20 cellular contexts compared by ENCODE assay signal in the genomic region with DNA sequence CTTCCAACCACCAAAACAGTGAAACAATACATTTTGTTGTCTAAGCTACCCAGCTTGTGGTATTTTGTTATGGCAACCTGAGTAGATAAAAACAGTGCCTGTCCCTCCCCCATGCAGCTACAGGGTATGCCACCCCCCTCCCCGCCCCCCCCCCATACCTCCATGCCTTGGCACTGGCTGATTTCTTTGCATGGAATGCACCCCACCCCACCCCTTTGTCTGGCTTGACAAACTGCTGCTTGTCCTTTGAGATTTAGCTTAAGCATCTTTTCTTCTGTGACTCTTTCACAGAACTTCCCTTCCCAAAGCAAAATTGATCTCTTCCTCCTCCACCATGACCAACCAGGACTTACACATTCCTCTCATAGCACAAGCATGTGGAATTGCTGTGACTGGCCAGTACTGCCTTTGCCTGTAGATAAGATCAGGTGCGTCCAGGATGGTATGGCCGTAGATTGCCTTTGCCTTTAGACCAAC.
DNase-seq lines count a peak whose midpoint lies in the region; ATAC-seq and TF ChIP-seq lines count a peak whose summit lies in the region.
"Had no signal": no experiment of that assay in that cellular context is flagged by ENCODE, and none has a peak within 500 bp of the region (broad histone marks: within the 10 kb centered on the region; RNA-seq: fewer than 3 reads in every experiment).

No MANE protein-coding gene starts in this region.

- peaks cover 4% of the 10 kb centered on the region for H3K4me1 ChIP-seq in endodermal cell (ENCODE audit: control insufficient read depth, insufficient read depth, low read length)

- ATAC-seq in HG02981 (IDR thresholded peaks at IDR 0.05; ENCODE audit: unreplicated experiment): no peak
- ATAC-seq in GM18502 (IDR thresholded peaks at IDR 0.05; ENCODE audit: poor library complexity, unreplicated experiment): no peak
- ATAC-seq: gastroesophageal sphincter, right cardiac atrium, T-cell had no signal

- TF ChIP-seq CTCF in endodermal cell (conservative IDR thresholded peaks at IDR 0.05): no peak

- peak overlapping the region; percentile 45 for H3K27ac Mint-ChIP-seq in endodermal cell
- H3K27ac Mint-ChIP-seq: activated naive CD4-positive, alpha-beta T cell treated with anti-CD3 and anti-CD28 coated beads, Interleukin-2, amount 10 ng/mL, durations not matched to agents 7 days and 5 days; CD4-positive, alpha-beta memory T cell; memory B cell; T-cell had no signal

- H3K36me3 Mint-ChIP-seq in endodermal cell (ENCODE audit: low read depth): no peaks in the 10 kb centered on the region
- H3K36me3 Mint-ChIP-seq: activated naive CD4-positive, alpha-beta T cell treated with anti-CD3 and anti-CD28 coated beads, Interleukin-2, amount 10 ng/mL, durations not matched to agents 7 days and 5 days; CD4-positive, alpha-beta memory T cell; memory B cell; T-cell had no signal

- no peak overlapping the region for H3K4me3 ChIP-seq in Jurkat, Clone E6-1 (ENCODE audit: low read length)
- no peak overlapping the region for H3K4me3 ChIP-seq in endodermal cell (ENCODE audit: low read length)
- H3K4me3 ChIP-seq: coronary artery, gastroesophageal sphincter had no signal

- H3K9me3 Mint-ChIP-seq in endodermal cell: no peaks in the 10 kb centered on the region
- H3K9me3 Mint-ChIP-seq: activated naive CD4-positive, alpha-beta T cell treated with anti-CD3 and anti-CD28 coated beads, Interleukin-2, amount 10 ng/mL, durations not matched to agents 7 days and 5 days; CD4-positive, alpha-beta memory T cell; memory B cell; nephron progenitor cell; T-cell had no signal

- no peaks in the 10 kb centered on the region for H3K27me3 Mint-ChIP-seq in endodermal cell (ENCODE audit: insufficient read depth)

- WGBS in endodermal cell (ENCODE audit: insufficient coverage in 1 of 2, insufficient read length in 1 of 2), 2 experiments: 82 to 89% methylated on average over 2 to 3 of the region's 3 CpGs

- DNase-seq in EL (peak; percentile 18), endodermal cell (peak; percentile 77), mucosa of gallbladder (ENCODE audit: low spot score) (peak; percentile 35), C1 segment of cervical spinal cord (lab: John Stamatoyannopoulos, UW) (no peak)
- peak; percentile 21 for DNase-seq in Jurkat, Clone E6-1 (ENCODE audit: low read depth, low spot score)
- DNase-seq in activated effector memory CD4-positive, alpha-beta T cell treated with Interleukin-2 at 50 U/mL for 16 hours: no peak
- DNase-seq: ACHN; activated CD4-positive, alpha-beta T cell treated with anti-CD3 and anti-CD28 coated beads, Interleukin-2, amount 50 U/mL, for 4 hours; activated naive CD4-positive, alpha-beta T cell treated with anti-CD3 and anti-CD28 coated beads, Interleukin-2, amount 10 ng/mL, durations not matched to agents 7 days and 5 days; CD4-positive, alpha-beta memory T cell; NCI-H1105 treated with DMSO at 0.1 percent for 48 hours; nephron progenitor cell; right cardiac atrium; RPMI8226; T-cell had no signal

- no peaks in the 10 kb centered on the region for H3K36me3 ChIP-seq in endodermal cell (ENCODE audit: control insufficient read depth, insufficient read depth, low read length)
- H3K36me3 ChIP-seq: gastroesophageal sphincter had no signal

- no peak overlapping the region for H3K27ac ChIP-seq in endodermal cell (ENCODE audit: low read depth, low read length)
- H3K27ac ChIP-seq: coronary artery, gastroesophageal sphincter had no signal

- peaks cover 23% of the 10 kb centered on the region for H3K4me1 Mint-ChIP-seq in endodermal cell
- H3K4me1 Mint-ChIP-seq: activated naive CD4-positive, alpha-beta T cell treated with anti-CD3 and anti-CD28 coated beads, Interleukin-2, amount 10 ng/mL, durations not matched to agents 7 days and 5 days; CD4-positive, alpha-beta memory T cell; memory B cell; T-cell had no signal

- peak overlapping the region; percentile 26 for H3K9ac ChIP-seq in endodermal cell (ENCODE audit: extremely low read depth, low read length, poor library complexity, severe bottlenecking)

- no peaks in the 10 kb centered on the region for H3K9me3 ChIP-seq in endodermal cell (ENCODE audit: control insufficient read depth, low read length)
- H3K9me3 ChIP-seq: gastroesophageal sphincter had no signal

- H3K27me3 ChIP-seq in endodermal cell (ENCODE audit: control insufficient read depth, insufficient read depth, low read length, poor library complexity, severe bottlenecking): no peaks in the 10 kb centered on the region
- H3K27me3 ChIP-seq: gastroesophageal sphincter had no signal

- H3K4me3 Mint-ChIP-seq in endodermal cell: no peak overlapping the region
- H3K4me3 Mint-ChIP-seq: activated naive CD4-positive, alpha-beta T cell treated with anti-CD3 and anti-CD28 coated beads, Interleukin-2, amount 10 ng/mL, durations not matched to agents 7 days and 5 days; memory B cell; nephron progenitor cell; T-cell had no signal

Comparison
In these comparisons a context has a peak if more than half of its experiments do, and no peak if none do; other contexts are left out.
1. DNase-seq: peak in EL (single experiment), Jurkat, Clone E6-1 (single experiment), endodermal cell (single experiment) and mucosa of gallbladder (single experiment); none in activated effector memory CD4-positive, alpha-beta T cell treated with Interleukin-2 at 50 U/mL for 16 hours (single experiment) and C1 segment of cervical spinal cord (0 of 14).